Comparison of ENCODE assay signal across 32 cellular contexts in genomic region chr16:58348986-58349385, GRCh38. TPM values are rescaled to one million over a fixed set of nuclear protein-coding genes. Genes with fewer than 3 reads are reported as not detected.
DNase-seq lines count a peak whose midpoint lies in the region; ATAC-seq and TF ChIP-seq lines count a peak whose summit lies in the region.
"Had no signal": no experiment of that assay in that cellular context is flagged by ENCODE, and none has a peak within 500 bp of the region (broad histone marks: within the 10 kb centered on the region; RNA-seq: fewer than 3 reads in every experiment).

No MANE protein-coding gene starts in this region.

- no peak overlapping the region for H3K9ac ChIP-seq in IMR-90 (ENCODE audit: low read depth, low read length)
- H3K9ac ChIP-seq in endocrine pancreas (ENCODE audit: control insufficient read depth, insufficient read depth, low read length): no peak overlapping the region
- H3K9ac ChIP-seq: BLaER1 had no signal

- H4K91ac ChIP-seq in IMR-90 (ENCODE audit: insufficient read depth, low read depth, low read length): no peak overlapping the region

- H2BK120ac ChIP-seq in IMR-90 (ENCODE audit: low read depth, low read length): no peak overlapping the region

- no peak for TF ChIP-seq POLR2A in IMR-90 (IDR thresholded peaks at IDR 0.05; ENCODE audit: low read depth, low read length)

- no peak overlapping the region for H4K5ac ChIP-seq in IMR-90 (ENCODE audit: low read depth, low read length)

- H3K23ac ChIP-seq in IMR-90 (ENCODE audit: low read depth, low read length): no peak overlapping the region

- H3K27me3 Mint-ChIP-seq in activated T-helper 2 cell treated with anti-CD3 and anti-CD28 coated beads, Interferon-gamma antibody, Interleukin-2, Interleukin-4, amounts not matched to agents 10 μg/mL and 5 μg/mL and 100 μg/mL, durations not matched to agents 14 hours and 24 hours and 36 hours (ENCODE audit: low read depth): peaks cover 18% of the 10 kb centered on the region

- peak; percentile 84 for DNase-seq in BE2C
- DNase-seq in IMR-90: no peak
- peak; percentile 33 for DNase-seq in OCI-LY7 (ENCODE audit: low spot score)
- no peak for DNase-seq in activated T-helper 2 cell treated with anti-CD3 and anti-CD28 coated beads, Interferon-gamma antibody, Interleukin-2, Interleukin-4, amounts not matched to agents 10 μg/mL and 5 μg/mL and 100 μg/mL, durations not matched to agents 14 hours and 24 hours and 36 hours (ENCODE audit: low spot score)
- DNase-seq in GM10248 (ENCODE audit: extremely low spot score): no peak
- DNase-seq in stimulated activated CD4-positive, alpha-beta T cell treated with anti-CD3 and anti-CD28 coated beads, Interleukin-12 subunit alpha, Interleukin-12 subunit beta, amount 100 ng/mL, for 4 hours: no peak
- DNase-seq in GM13977 (ENCODE audit: low spot score): no peak
- DNase-seq: activated CD4-positive, alpha-beta T cell treated with anti-CD3 and anti-CD28 coated beads for 4 hours; activated naive CD4-positive, alpha-beta T cell; activated T-cell treated with anti-CD3 and anti-CD28 coated beads, Interleukin-2, amount 50 U/mL, for 4 hours; brain microvascular endothelial cell; COR-L47; effector memory CD4-positive, alpha-beta T cell; GOT3; NCI-H1105; NCI-H2029 treated with DMSO at 0.1 percent for 48 hours; NCI-H446; pancreas; Peyer's patch; right cardiac atrium; SJCRH30; stimulated activated CD4-positive, alpha-beta T cell treated with anti-CD3 and anti-CD28 coated beads, Interleukin-4, amount 100 ng/mL, for 4 hours; stimulated activated naive CD4-positive, alpha-beta T cell had no signal

- H3K27me3 ChIP-seq in BE2C (no peaks in the 10 kb centered on the region), IMR-90 (ENCODE audit: control insufficient read depth, insufficient read depth, low read length) (peaks cover 10% of the 10 kb centered on the region), endocrine pancreas (ENCODE audit: control insufficient read depth, insufficient read depth, low read length) (no peaks in the 10 kb centered on the region)
- H3K27me3 ChIP-seq: BLaER1, esophagus muscularis mucosa, pancreas, Peyer's patch, SJCRH30 had no signal

- POLR2A ChIA-PET in IMR-90 (lab: Charles Lee; ENCODE audit: unreplicated experiment): no interaction called here
- POLR2A ChIA-PET in OCI-LY7 (lab: Charles Lee): interaction anchor here (1.0 to 1.7 kb wide), 4 partner anchors 11 to 44 kb away, joined by 3 to 9 read pairs (median 6); partner anchors contain the start of gene GINS3
- POLR2A ChIA-PET in GM10248 (lab: Yijun Ruan, JAX): no interaction called here

- ATAC-seq in IMR-90 (ENCODE audit: low read depth): no peak
- ATAC-seq: activated T-cell treated with anti-CD3 and anti-CD28 coated beads, Interleukin-2, amount 50 U/mL, for 4 hours; right cardiac atrium had no signal

- intact Hi-C loops in IMR-90 (cut with micrococcal nuclease) (no loop called here), OCI-LY7 (cut with micrococcal nuclease; ENCODE audit: unreplicated experiment) (no loop called here)
- intact Hi-C loops in activated T-helper 2 cell treated with anti-CD3 and anti-CD28 coated beads, Interferon-gamma antibody, Interleukin-2, Interleukin-4, amounts not matched to agents 10 μg/mL and 5 μg/mL and 100 μg/mL, durations not matched to agents 14 hours and 24 hours and 36 hours (cut with micrococcal nuclease): no loop called here

- H2AK9ac ChIP-seq in IMR-90 (replicated peaks; ENCODE audit: low read depth, low read length, poor library complexity): no peak overlapping the region

- H3K79me1 ChIP-seq in IMR-90 (ENCODE audit: low read depth in 1 of 2, low read length in 2 of 2): no peaks in the 10 kb centered on the region

- H3K4me2 ChIP-seq in IMR-90 (ENCODE audit: low read depth, low read length) (no peak overlapping the region), OCI-LY7 (ENCODE audit: low read length) (peak overlapping the region; percentile 18; the same call in 1 of the 2 replicates)
- H3K4me2 ChIP-seq: BLaER1 had no signal

- in situ Hi-C loops in IMR-90 (cut with MboI; ENCODE audit: low sequenced_read_pairs): loop anchor here (10.0 kb wide), 1 partner anchor 406 kb away; no protein-coding TSS in a partner anchor
- in situ Hi-C loops in GM13977 (cut with MboI; ENCODE audit: low pct_unique_long_range_greater_than_20kb, low sequenced_read_pairs, unreplicated experiment): loop anchor here (10.0 kb wide), 1 partner anchor 146 kb away; no protein-coding TSS in a partner anchor

- H2BK15ac ChIP-seq in IMR-90 (ENCODE audit: low read depth, low read length): no peak overlapping the region

- no peak overlapping the region for H3K4me3 Mint-ChIP-seq in activated T-helper 2 cell treated with anti-CD3 and anti-CD28 coated beads, Interferon-gamma antibody, Interleukin-2, Interleukin-4, amounts not matched to agents 10 μg/mL and 5 μg/mL and 100 μg/mL, durations not matched to agents 14 hours and 24 hours and 36 hours (ENCODE audit: low read depth)
- H3K4me3 Mint-ChIP-seq: activated T-cell treated with anti-CD3 and anti-CD28 coated beads, Interleukin-2, amount 50 U/mL, for 4 hours; T-helper 1 cell treated with Interleukin-12 subunit alpha and Interleukin-12 subunit beta and Interleukin-4 antibody, amounts not matched to agents 30 μg/mL and 1 μg/mL, for 36 hours had no signal

- no peak overlapping the region for H2BK5ac ChIP-seq in IMR-90 (ENCODE audit: low read depth, low read length, poor library complexity, severe bottlenecking)

- H4K8ac ChIP-seq in IMR-90 (ENCODE audit: low read depth in 2 of 2, low read length in 2 of 2): no peak overlapping the region

- no peak overlapping the region for H3K27ac Mint-ChIP-seq in activated T-helper 2 cell treated with anti-CD3 and anti-CD28 coated beads, Interferon-gamma antibody, Interleukin-2, Interleukin-4, amounts not matched to agents 10 μg/mL and 5 μg/mL and 100 μg/mL, durations not matched to agents 14 hours and 24 hours and 36 hours
- H3K27ac Mint-ChIP-seq: T-helper 1 cell treated with Interleukin-12 subunit alpha and Interleukin-12 subunit beta and Interleukin-4 antibody, amounts not matched to agents 30 μg/mL and 1 μg/mL, for 36 hours had no signal

- no peak overlapping the region for H3K18ac ChIP-seq in IMR-90 (ENCODE audit: low read depth, low read length)

- H3K4me1 Mint-ChIP-seq in activated T-helper 2 cell treated with anti-CD3 and anti-CD28 coated beads, Interferon-gamma antibody, Interleukin-2, Interleukin-4, amounts not matched to agents 10 μg/mL and 5 μg/mL and 100 μg/mL, durations not matched to agents 14 hours and 24 hours and 36 hours (ENCODE audit: low read depth): peaks cover 3% of the 10 kb centered on the region

- peaks cover 16% of the 10 kb centered on the region for H3K4me1 ChIP-seq in BE2C
- no peaks in the 10 kb centered on the region for H3K4me1 ChIP-seq in IMR-90 (ENCODE audit: control insufficient read depth, insufficient read depth, low read length)
- H3K4me1 ChIP-seq in OCI-LY7 (ENCODE audit: insufficient read depth, low read length, poor library complexity, severe bottlenecking): peaks cover 33% of the 10 kb centered on the region
- H3K4me1 ChIP-seq in endocrine pancreas (ENCODE audit: control insufficient read depth, insufficient read depth, low read length): peaks cover 7% of the 10 kb centered on the region
- H3K4me1 ChIP-seq: pancreas, Peyer's patch had no signal

- peak overlapping the region; percentile 35 for H2AFZ ChIP-seq in IMR-90 (replicated peaks; ENCODE audit: low read length, poor library complexity)
- H2AFZ ChIP-seq in OCI-LY7 (ENCODE audit: low read length): peak overlapping the region; percentile 82

- TF ChIP-seq CTCF in BE2C (IDR thresholded peaks at IDR 0.05; ENCODE audit: low read depth, low read length) (no peak), IMR-90 (conservative IDR thresholded peaks at IDR 0.05; ENCODE audit: low read depth, low read length) (no peak), OCI-LY7 (conservative IDR thresholded peaks at IDR 0.05; ENCODE audit: low read length) (no peak), GM10248 (IDR thresholded peaks at IDR 0.05; ENCODE audit: control extremely low read depth, extremely low read depth, low read depth, missing control alignments) (no peak), GM13977 (IDR thresholded peaks at IDR 0.05; ENCODE audit: extremely low read depth, insufficient read depth, missing control alignments) (no peak)

- H3K56ac ChIP-seq in IMR-90 (ENCODE audit: extremely low read depth, insufficient read depth, low read length): no peak overlapping the region

- H3K79me2 ChIP-seq in OCI-LY7 (ENCODE audit: insufficient read depth, low read depth, low read length): no peaks in the 10 kb centered on the region

- no peaks in the 10 kb centered on the region for H3K36me3 Mint-ChIP-seq in activated T-helper 2 cell treated with anti-CD3 and anti-CD28 coated beads, Interferon-gamma antibody, Interleukin-2, Interleukin-4, amounts not matched to agents 10 μg/mL and 5 μg/mL and 100 μg/mL, durations not matched to agents 14 hours and 24 hours and 36 hours (ENCODE audit: low read depth)

- H3K4me3 ChIP-seq in BE2C (ENCODE audit: low read depth, low read length) (no peak overlapping the region), IMR-90 (ENCODE audit: insufficient read depth, low read depth, low read length) (no peak overlapping the region), OCI-LY7 (ENCODE audit: low read depth, low read length, poor library complexity, severe bottlenecking) (no peak overlapping the region), endocrine pancreas (ENCODE audit: control insufficient read depth, insufficient read depth, low read length) (peak overlapping the region; percentile 23)
- H3K4me3 ChIP-seq: BLaER1, esophagus muscularis mucosa, pancreas, Peyer's patch, SJCRH30, thoracic aorta had no signal

- H2BK20ac ChIP-seq in IMR-90 (ENCODE audit: low read depth, low read length): no peak overlapping the region

- CTCF ChIA-PET in IMR-90 (lab: Yijun Ruan, JAX): interaction anchor here (1.5 kb wide), 1 partner anchor 139 kb away, joined by 6 read pairs; no protein-coding TSS in a partner anchor
- CTCF ChIA-PET in OCI-LY7 (lab: Charles Lee; ENCODE audit: unreplicated experiment): interaction anchor here (1.0 kb wide), 1 partner anchor 71 kb away, joined by 3 read pairs; no protein-coding TSS in a partner anchor
- CTCF ChIA-PET in GM10248 (lab: Yijun Ruan, JAX): interaction anchor here (1.2 to 1.6 kb wide), 2 partner anchors 12 to 140 kb away, joined by 3 to 7 read pairs; no protein-coding TSS in a partner anchor

- H4K20me1 ChIP-seq in IMR-90 (ENCODE audit: insufficient read depth, low read length) (no peaks in the 10 kb centered on the region), OCI-LY7 (ENCODE audit: insufficient read depth, low read length) (no peaks in the 10 kb centered on the region)
- H4K20me1 ChIP-seq: BLaER1 had no signal

- BruUV-seq in IMR-90 (replicated peaks; lab: Mats Ljungman, UMichigan): no TSS peak
- no TSS peak for BruUV-seq in OCI-LY7 (replicated peaks; lab: Mats Ljungman, UMichigan)

- no CpG with 5 or more reads among the region's 3 CpGs for WGBS in IMR-90 (ENCODE audit: extremely low coverage in 2 of 2, insufficient read length in 1 of 2), 2 experiments

- no peaks in the 10 kb centered on the region for H3K9me3 Mint-ChIP-seq in activated T-helper 2 cell treated with anti-CD3 and anti-CD28 coated beads, Interferon-gamma antibody, Interleukin-2, Interleukin-4, amounts not matched to agents 10 μg/mL and 5 μg/mL and 100 μg/mL, durations not matched to agents 14 hours and 24 hours and 36 hours
- H3K9me3 Mint-ChIP-seq: activated T-cell treated with anti-CD3 and anti-CD28 coated beads, Interleukin-2, amount 50 U/mL, for 4 hours; T-helper 1 cell treated with Interleukin-12 subunit alpha and Interleukin-12 subunit beta and Interleukin-4 antibody, amounts not matched to agents 30 μg/mL and 1 μg/mL, for 36 hours had no signal

- H3K9me3 ChIP-seq in BE2C (no peaks in the 10 kb centered on the region), IMR-90 (ENCODE audit: control insufficient read depth, insufficient read depth, low read length) (no peaks in the 10 kb centered on the region), OCI-LY7 (ENCODE audit: low read length) (peaks cover 5% of the 10 kb centered on the region; the same call in 1 of the 2 replicates), endocrine pancreas (ENCODE audit: control insufficient read depth, low read length) (no peaks in the 10 kb centered on the region)
- H3K9me3 ChIP-seq: pancreas, SJCRH30, thoracic aorta had no signal

- no peaks in the 10 kb centered on the region for H3K9me1 ChIP-seq in IMR-90 (ENCODE audit: insufficient read depth, low read length)

- dilution Hi-C loops in IMR-90 (cut with HindIII; ENCODE audit: low sequenced_read_pairs, unreplicated experiment): no loop called here

- no peak for TF ChIP-seq RAD21 in IMR-90 (IDR thresholded peaks at IDR 0.05; ENCODE audit: low read length)

- H3K27ac ChIP-seq in IMR-90 (ENCODE audit: insufficient read depth, low read length) (no peak overlapping the region), OCI-LY7 (ENCODE audit: low read depth, low read length, poor library complexity, severe bottlenecking) (no peak overlapping the region)
- H3K27ac ChIP-seq: BLaER1, brain microvascular endothelial cell, esophagus muscularis mucosa, pancreas, Peyer's patch, SJCRH30, thoracic aorta had no signal

- H3K36me3 ChIP-seq in BE2C: no peaks in the 10 kb centered on the region
- H3K36me3 ChIP-seq in IMR-90 (ENCODE audit: control insufficient read depth, insufficient read depth, low read length): no peaks in the 10 kb centered on the region
- H3K36me3 ChIP-seq in OCI-LY7 (ENCODE audit: insufficient read depth, low read length): no peaks in the 10 kb centered on the region
- no peaks in the 10 kb centered on the region for H3K36me3 ChIP-seq in endocrine pancreas (ENCODE audit: control insufficient read depth, insufficient read depth, low read length)
- H3K36me3 ChIP-seq: BLaER1, brain microvascular endothelial cell, esophagus muscularis mucosa, pancreas, Peyer's patch, SJCRH30, thoracic aorta had no signal

- no peak overlapping the region for H3K14ac ChIP-seq in IMR-90 (replicated peaks; ENCODE audit: low read depth, low read length)

- no peak overlapping the region for H3K4ac ChIP-seq in IMR-90 (ENCODE audit: low read depth, low read length)

- no peak overlapping the region for H2AK5ac ChIP-seq in IMR-90 (ENCODE audit: low read depth, low read length)

- H3K9me2 ChIP-seq in OCI-LY7 (ENCODE audit: insufficient read depth, low read length): no peaks in the 10 kb centered on the region

RNA-seq across cellular contexts. Expression of gene GINS3, which starts 43.3 kb away (rescaled TPM):
- polyA plus RNA-seq in BE2C (2012; ENCODE audit: insufficient read depth, insufficient read length, low read depth): 14.4 TPM
- total RNA-seq in IMR-90 (2012; rRNA removed) (5.0 and 5.4 TPM in 2 replicates), OCI-LY7 (2022) (50.4 and 50.5 TPM in 2 replicates)
- polyA plus RNA-seq in IMR-90 (2012; rRNA removed): 5.2 and 5.3 TPM in 2 replicates
- polyA plus RNA-seq in IMR-90 (2012; cell fraction: cytosol; rRNA removed): 2.4 and 2.7 TPM in 2 replicates
- polyA plus RNA-seq in IMR-90 (2012; cell fraction: nucleus; rRNA removed; ENCODE audit: low replicate concordance): 1.4 and 2.9 TPM in 2 replicates
- total RNA-seq in OCI-LY7 (2014; rRNA removed; shearing (Covaris generic)): 35.7 and 49.1 TPM in 2 replicates
- 21.0 and 22.2 TPM in 2 replicates for total RNA-seq in activated T-helper 2 cell treated with anti-CD3 and anti-CD28 coated beads, Interferon-gamma antibody, Interleukin-2, Interleukin-4, amounts not matched to agents 10 μg/mL and 5 μg/mL and 100 μg/mL, durations not matched to agents 14 hours and 24 hours and 36 hours

RNA-seq across cellular contexts. Expression of gene PRSS54, which starts 54.2 kb away (rescaled TPM):
- not detected for polyA plus RNA-seq in BE2C (2012; ENCODE audit: insufficient read depth, insufficient read length, low read depth)
- not detected in 2 replicates for total RNA-seq in IMR-90 (2012; rRNA removed)
- polyA plus RNA-seq in IMR-90 (2012; rRNA removed): not detected in 2 replicates
- not detected in 2 replicates for polyA plus RNA-seq in IMR-90 (2012; cell fraction: cytosol; rRNA removed)
- not detected in 2 replicates for polyA plus RNA-seq in IMR-90 (2012; cell fraction: nucleus; rRNA removed; ENCODE audit: low replicate concordance)
- not detected in 2 replicates for total RNA-seq in OCI-LY7 (2014; rRNA removed; shearing (Covaris generic))
- total RNA-seq in OCI-LY7 (2022): not detected in 2 replicates
- total RNA-seq in activated T-helper 2 cell treated with anti-CD3 and anti-CD28 coated beads, Interferon-gamma antibody, Interleukin-2, Interleukin-4, amounts not matched to agents 10 μg/mL and 5 μg/mL and 100 μg/mL, durations not matched to agents 14 hours and 24 hours and 36 hours: not detected in 2 replicates
- total RNA-seq: A673; activated CD8-positive, alpha-beta memory T cell treated with anti-CD3 and anti-CD28 coated beads for 36 hours; activated T-cell treated with anti-CD3 and anti-CD28 coated beads, Interleukin-2, amount 50 U/mL, for 4 hours; esophagus muscularis mucosa; lower leg skin; pancreas; Peyer's patch; right cardiac atrium; SJCRH30; thoracic aorta had no signal
- polyA plus RNA-seq: neural cell, pancreas, right cardiac atrium had no signal

Comparison
In these comparisons a context has a peak if more than half of its experiments do, and no peak if none do; other contexts are left out.
1. DNase-seq: peak in BE2C (single experiment) and OCI-LY7 (single experiment); none in IMR-90 (single experiment), activated T-helper 2 cell treated with anti-CD3 and anti-CD28 coated beads, Interferon-gamma antibody, Interleukin-2, Interleukin-4, amounts not matched to agents 10 μg/mL and 5 μg/mL and 100 μg/mL, durations not matched to agents 14 hours and 24 hours and 36 hours (single experiment), GM10248 (single experiment), stimulated activated CD4-positive, alpha-beta T cell treated with anti-CD3 and anti-CD28 coated beads, Interleukin-12 subunit alpha, Interleukin-12 subunit beta, amount 100 ng/mL, for 4 hours (single experiment) and GM13977 (single experiment).